Comparison of ENCODE assay signal across 8 cellular contexts in the genomic region with DNA sequence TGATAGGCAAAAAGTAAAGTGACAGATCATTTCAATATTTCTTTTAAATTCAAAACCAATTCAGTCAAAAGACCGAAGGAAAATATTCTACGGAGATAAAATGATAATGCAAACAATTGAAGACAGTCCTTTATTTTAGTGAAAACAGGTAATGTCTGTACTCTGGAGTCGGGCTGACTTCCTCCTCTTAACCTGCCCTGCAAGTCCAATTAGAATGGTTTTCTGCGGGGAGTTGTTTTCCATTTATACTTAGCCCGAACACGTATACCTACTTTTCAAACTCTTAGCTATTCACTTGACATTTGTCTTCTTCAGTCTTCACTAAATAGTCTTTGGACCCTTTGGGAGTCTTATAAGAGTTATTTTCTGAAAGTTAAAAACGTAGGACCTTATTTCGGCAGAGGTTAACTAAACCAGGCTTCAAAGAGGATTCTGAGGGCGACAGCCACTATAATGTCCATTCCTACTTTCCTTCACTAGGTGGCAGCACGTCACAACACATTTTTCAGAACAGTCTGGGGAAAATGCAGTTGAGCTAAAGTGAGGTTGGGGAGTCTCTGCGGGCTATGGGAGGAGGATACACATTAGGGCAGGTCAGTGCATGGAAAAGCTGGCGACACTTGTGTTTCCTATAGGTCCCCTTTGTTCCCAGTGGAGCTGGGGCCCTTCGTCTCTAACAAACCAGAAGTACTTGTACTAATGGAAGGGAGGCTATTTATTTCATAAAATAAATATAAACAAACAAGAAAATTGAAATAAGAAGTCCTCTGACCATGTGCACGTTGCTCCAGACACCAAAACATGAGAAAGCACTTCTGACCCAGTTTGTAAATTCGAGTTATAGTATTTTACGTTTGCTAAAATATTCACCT.
A peak's percentile ranks its signal among the peaks of the same experiment; 100 is the strongest.
DNase-seq lines count a peak whose midpoint lies in the region; ATAC-seq and TF ChIP-seq lines count a peak whose summit lies in the region.

No MANE protein-coding gene starts in this region.

- peak overlapping the region; percentile 73 for H3K4me2 ChIP-seq in parathyroid adenoma (ENCODE audit: low read length)

- no peaks in the 10 kb centered on the region for H3K36me3 ChIP-seq in HUES48 (ENCODE audit: control insufficient read depth, insufficient read depth, low read length)
- no peaks in the 10 kb centered on the region for H3K36me3 ChIP-seq in parathyroid adenoma (ENCODE audit: control insufficient read depth, insufficient read depth, low read length)

- H3K4me3 Mint-ChIP-seq in glutamatergic neuron (ENCODE audit: unreplicated experiment): no peak overlapping the region

- H3K9me3 Mint-ChIP-seq in glutamatergic neuron (ENCODE audit: unreplicated experiment): no peaks in the 10 kb centered on the region

- no peak overlapping the region for H3K9ac ChIP-seq in HUES48 (ENCODE audit: low read depth, low read length)
- no peak overlapping the region for H3K9ac ChIP-seq in parathyroid adenoma

- H3K27ac Mint-ChIP-seq in glutamatergic neuron (ENCODE audit: unreplicated experiment): no peak overlapping the region

- H3K79me2 ChIP-seq in parathyroid adenoma: no peaks in the 10 kb centered on the region

- H3K4me3 ChIP-seq in HUES48 (ENCODE audit: low read depth, low read length): peak overlapping the region; percentile 39; the same call in 1 of the 2 replicates
- no peak overlapping the region for H3K4me3 ChIP-seq in parathyroid adenoma (ENCODE audit: low read depth, low read length)

- H3K4me1 Mint-ChIP-seq in glutamatergic neuron (ENCODE audit: low read depth, unreplicated experiment): peaks cover 15% of the 10 kb centered on the region

- TF ChIP-seq CTCF in glutamatergic neuron (IDR thresholded peaks at IDR 0.05; ENCODE audit: partially characterized antibody, unreplicated experiment) (peak; percentile 82), parathyroid adenoma (IDR thresholded peaks at IDR 0.05) (peak; percentile 68)

- no peak overlapping the region for H3K27ac ChIP-seq in HUES48 (ENCODE audit: low read depth, low read length)
- H3K27ac ChIP-seq in parathyroid adenoma: no peak overlapping the region

- H3K4me1 ChIP-seq in HUES48 (ENCODE audit: control insufficient read depth, insufficient read depth, low read length) (peaks cover 7% of the 10 kb centered on the region), parathyroid adenoma (no peaks in the 10 kb centered on the region)

- no peaks in the 10 kb centered on the region for H3K27me3 Mint-ChIP-seq in glutamatergic neuron (ENCODE audit: unreplicated experiment)

- H3K9me3 ChIP-seq in HUES48 (ENCODE audit: control insufficient read depth, insufficient read depth, low read length): no peaks in the 10 kb centered on the region
- H3K9me3 ChIP-seq in parathyroid adenoma (ENCODE audit: control insufficient read depth, low read length): no peaks in the 10 kb centered on the region

- peak; percentile 53 for ATAC-seq in GM18519 (IDR thresholded peaks at IDR 0.05; ENCODE audit: low FRiP score, unreplicated experiment)
- ATAC-seq in HG03139 (IDR thresholded peaks at IDR 0.05; ENCODE audit: unreplicated experiment): no peak

- H2AFZ ChIP-seq in parathyroid adenoma: peak overlapping the region; percentile 65

- DNase-seq in AML-193 (lab: John Stamatoyannopoulos, UW) (peak; percentile 18 to 51), NOMO-1 treated with DMSO at 0.1 percent for 48 hours (lab: John Stamatoyannopoulos, UW; ENCODE audit: unreplicated experiment) (peak; percentile 64), glutamatergic neuron (peak; percentile 42)
- peak; percentile 2 for DNase-seq in activated effector memory CD4-positive, alpha-beta T cell treated with Interleukin-2 at 50 U/mL for 16 hours

- H3K36me3 Mint-ChIP-seq in glutamatergic neuron (ENCODE audit: unreplicated experiment): no peaks in the 10 kb centered on the region

- H3K27me3 ChIP-seq in HUES48 (ENCODE audit: control insufficient read depth, insufficient read depth, low read length) (no peaks in the 10 kb centered on the region), parathyroid adenoma (ENCODE audit: control insufficient read depth, insufficient read depth, low read length) (no peaks in the 10 kb centered on the region)

Comparison
In these comparisons a context has a peak if more than half of its experiments do, and no peak if none do; other contexts are left out.
1. DNase-seq: peak in every context shown above with its lines; median percentile 64 in NOMO-1 treated with DMSO at 0.1 percent for 48 hours; 42 in glutamatergic neuron; 34 in AML-193; 2 in activated effector memory CD4-positive, alpha-beta T cell treated with Interleukin-2 at 50 U/mL for 16 hours.